In the genomic region with DNA sequence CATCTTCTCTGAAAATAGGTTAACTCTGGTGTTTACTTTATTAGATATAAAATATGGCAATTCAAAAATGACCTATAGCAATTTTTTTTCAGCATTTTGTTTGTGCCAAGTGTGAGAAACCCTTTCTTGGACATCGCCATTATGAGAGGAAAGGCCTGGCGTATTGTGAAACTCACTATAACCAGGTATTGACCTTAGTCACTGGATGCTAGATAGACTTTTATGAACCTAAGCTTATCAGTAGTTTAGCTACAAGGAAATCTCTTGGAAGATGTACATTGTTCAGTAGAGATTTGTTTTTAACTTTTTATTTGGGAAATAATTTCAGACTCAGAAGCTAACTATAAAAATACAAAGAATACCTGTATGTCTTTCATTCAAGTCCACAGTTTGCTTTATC, we compare ENCODE assay signal across 1 cellular context. TPM values are rescaled to one million over a fixed set of nuclear protein-coding genes. Genes with fewer than 3 reads are reported as not detected.
"Had no signal": no experiment of that assay in that cellular context is flagged by ENCODE, and none has a peak within 500 bp of the region (broad histone marks: within the 10 kb centered on the region; RNA-seq: fewer than 3 reads in every experiment).

No MANE protein-coding gene starts in this region.

RNA-seq across cellular contexts. Expression of gene LIMS3, which starts 21.7 kb away (rescaled TPM):
- total RNA-seq: G401 had no signal
